Comparison of ENCODE assay signal across 38 cellular contexts in genomic region chr5:109990723-109991359, GRCh38.
"Had no signal": no experiment of that assay in that cellular context is flagged by ENCODE, and none has a peak within 500 bp of the region (broad histone marks: within the 10 kb centered on the region; RNA-seq: fewer than 3 reads in every experiment).

No MANE protein-coding gene starts in this region.

- H3K4me1 ChIP-seq: adrenal gland, breast epithelium had no signal

- H3K4me3 Mint-ChIP-seq: activated B cell treated with CpG ODN at 0.5 μM for 24 hours; activated CD4-positive, alpha-beta memory T cell treated with anti-CD3 and anti-CD28 coated beads, Interleukin-2, amount 10 ng/mL, durations not matched to agents 7 days and 5 days; activated CD8-positive, alpha-beta memory T cell treated with anti-CD3 and anti-CD28 coated beads, Interleukin-2, amount 10 ng/mL, durations not matched to agents 7 days and 5 days; activated naive CD8-positive, alpha-beta T cell treated with anti-CD3 and anti-CD28 coated beads, Interleukin-2, amount 10 ng/mL, durations not matched to agents 7 days and 5 days; activated T-cell treated with anti-CD3 and anti-CD28 coated beads, Interleukin-2, amount 50 U/mL, for 72 hours; activated T-helper 17 cell treated with anti-CD3 and anti-CD28 coated beads, Interleukin-2, amount 50 U/mL, for 72 hours had no signal

- FAIRE-seq: astrocyte, RCC 7860 had no signal

- H3K27me3 Mint-ChIP-seq: activated CD4-positive, alpha-beta memory T cell treated with anti-CD3 and anti-CD28 coated beads, Interleukin-2, amount 10 ng/mL, durations not matched to agents 7 days and 5 days; activated naive CD8-positive, alpha-beta T cell treated with anti-CD3 and anti-CD28 coated beads, Interleukin-2, amount 10 ng/mL, durations not matched to agents 7 days and 5 days had no signal

- DNase-seq: activated B cell treated with CpG ODN at 0.5 μM for 24 hours; activated CD4-positive, alpha-beta memory T cell treated with anti-CD3 and anti-CD28 coated beads, Interleukin-2, amount 10 ng/mL, durations not matched to agents 7 days and 5 days; activated CD4-positive, alpha-beta T cell treated with anti-CD3 and anti-CD28 coated beads for 4 hours; activated CD4-positive, CD25-positive, alpha-beta regulatory T cell treated with anti-CD3 and anti-CD28 coated beads, Interleukin-2, amount 50 U/mL, for 72 hours; activated CD8-positive, alpha-beta memory T cell treated with anti-CD3 and anti-CD28 coated beads for 24 hours; activated CD8-positive, alpha-beta memory T cell treated with anti-CD3 and anti-CD28 coated beads, Interleukin-2, amount 10 ng/mL, durations not matched to agents 7 days and 5 days; activated CD8-positive, alpha-beta memory T cell treated with anti-CD3 and anti-CD28 coated beads, Interleukin-2, amount 50 U/mL, for 48 hours; activated effector memory CD4-positive, alpha-beta T cell treated with anti-CD3 and anti-CD28 coated beads, Interleukin-2, amount 50 U/mL, for 16 hours; activated naive CD4-positive, alpha-beta T cell; activated naive CD4-positive, alpha-beta T cell treated with anti-CD3 and anti-CD28 coated beads, Interleukin-2, amount 50 U/mL, for 16 hours; activated naive CD8-positive, alpha-beta T cell treated with anti-CD3 and anti-CD28 coated beads, Interleukin-2, amount 10 ng/mL, durations not matched to agents 7 days and 5 days; activated T-cell treated with anti-CD3 and anti-CD28 coated beads, Interleukin-2, amount 50 U/mL, for 72 hours; adrenal gland; body of pancreas; Kasumi-1; MG63; NCI-H1092; NCI-H1436 treated with DMSO at 0.1 percent for 48 hours; NCI-H1694 treated with DMSO at 0.1 percent for 48 hours; NCI-H2029 treated with DMSO at 0.1 percent for 48 hours; NCI-H2107; NCI-H2171; NCI-H510A; NCI-H526; NCI-H748 treated with DMSO at 0.1 percent for 48 hours; PC-9; SIG-M5; T-helper 1 cell; T-helper 2 cell; T-helper 9 cell had no signal

- H3K4me3 ChIP-seq: adrenal gland, body of pancreas, breast epithelium, MG63, PC-9 had no signal

- H3K9me3 ChIP-seq: adrenal gland, body of pancreas, breast epithelium, MG63 had no signal

- H3K27me3 ChIP-seq: adrenal gland, body of pancreas, breast epithelium had no signal

- H3K36me3 Mint-ChIP-seq: activated CD8-positive, alpha-beta memory T cell treated with anti-CD3 and anti-CD28 coated beads, Interleukin-2, amount 10 ng/mL, durations not matched to agents 7 days and 5 days; activated naive CD8-positive, alpha-beta T cell treated with anti-CD3 and anti-CD28 coated beads, Interleukin-2, amount 10 ng/mL, durations not matched to agents 7 days and 5 days had no signal

- ATAC-seq: activated CD8-positive, alpha-beta memory T cell treated with anti-CD3 and anti-CD28 coated beads, Interleukin-2, amount 10 ng/mL, durations not matched to agents 7 days and 5 days; activated T-cell treated with anti-CD3 and anti-CD28 coated beads, Interleukin-2, amount 50 U/mL, for 72 hours; activated T-helper 17 cell treated with anti-CD3 and anti-CD28 coated beads, Interleukin-2, amount 50 U/mL, for 72 hours; body of pancreas; Right ventricle myocardium inferior; SK-N-SH treated with all-trans-retinoic acid at 6 μM for 48 hours had no signal

- H3K4me1 Mint-ChIP-seq: activated B cell treated with CpG ODN at 0.5 μM for 24 hours; activated CD4-positive, alpha-beta memory T cell treated with anti-CD3 and anti-CD28 coated beads, Interleukin-2, amount 10 ng/mL, durations not matched to agents 7 days and 5 days; activated CD8-positive, alpha-beta memory T cell treated with anti-CD3 and anti-CD28 coated beads, Interleukin-2, amount 10 ng/mL, durations not matched to agents 7 days and 5 days; activated naive CD8-positive, alpha-beta T cell treated with anti-CD3 and anti-CD28 coated beads, Interleukin-2, amount 10 ng/mL, durations not matched to agents 7 days and 5 days; activated T-helper 17 cell treated with anti-CD3 and anti-CD28 coated beads, Interleukin-2, amount 50 U/mL, for 72 hours had no signal

- H3K9me3 Mint-ChIP-seq: activated B cell treated with CpG ODN at 0.5 μM for 24 hours; activated CD4-positive, alpha-beta memory T cell treated with anti-CD3 and anti-CD28 coated beads, Interleukin-2, amount 10 ng/mL, durations not matched to agents 7 days and 5 days; activated naive CD8-positive, alpha-beta T cell treated with anti-CD3 and anti-CD28 coated beads, Interleukin-2, amount 10 ng/mL, durations not matched to agents 7 days and 5 days had no signal

- H3K27ac Mint-ChIP-seq: activated B cell treated with CpG ODN at 0.5 μM for 24 hours; activated CD4-positive, alpha-beta memory T cell treated with anti-CD3 and anti-CD28 coated beads, Interleukin-2, amount 10 ng/mL, durations not matched to agents 7 days and 5 days; activated CD8-positive, alpha-beta memory T cell treated with anti-CD3 and anti-CD28 coated beads, Interleukin-2, amount 10 ng/mL, durations not matched to agents 7 days and 5 days; activated naive CD8-positive, alpha-beta T cell treated with anti-CD3 and anti-CD28 coated beads, Interleukin-2, amount 10 ng/mL, durations not matched to agents 7 days and 5 days; activated T-helper 17 cell treated with anti-CD3 and anti-CD28 coated beads, Interleukin-2, amount 50 U/mL, for 72 hours had no signal

- H3K36me3 ChIP-seq: adrenal gland, breast epithelium, MG63 had no signal

- H3K27ac ChIP-seq: adrenal gland, body of pancreas, breast epithelium, PC-9, RWPE1, VCaP had no signal
